8 cellular contexts compared by ENCODE assay signal in genomic region chr10:14751576-14752330, GRCh38. TPM values are rescaled to one million over a fixed set of nuclear protein-coding genes. Genes with fewer than 3 reads are reported as not detected.
DNase-seq lines count a peak whose midpoint lies in the region; ATAC-seq and TF ChIP-seq lines count a peak whose summit lies in the region.

No MANE protein-coding gene starts in this region.

- H3K27me3 ChIP-seq in OCI-LY1 (ENCODE audit: insufficient read depth, low read length) (no peaks in the 10 kb centered on the region), left ventricle myocardium inferior (ENCODE audit: low read depth) (no peaks in the 10 kb centered on the region), smooth muscle cell (ENCODE audit: low read depth) (peaks cover 5% of the 10 kb centered on the region)
- H3K27me3 ChIP-seq in CD4-positive, alpha-beta memory T cell (ENCODE audit: insufficient read depth, low read length), result no peaks in the 10 kb centered on the region

- H3K4me1 ChIP-seq in OCI-LY1 (ENCODE audit: insufficient read depth, low read length, severe bottlenecking) (peaks cover 69% of the 10 kb centered on the region), left ventricle myocardium inferior (peaks cover 39% of the 10 kb centered on the region), smooth muscle cell (ENCODE audit: low read depth) (no peaks in the 10 kb centered on the region)
- H3K4me1 ChIP-seq in CD4-positive, alpha-beta memory T cell (ENCODE audit: insufficient read depth, low read length), result no peaks in the 10 kb centered on the region

- H2AFZ ChIP-seq in OCI-LY1 (ENCODE audit: low read length) (no peak overlapping the region), smooth muscle cell (ENCODE audit: low read depth) (peak overlapping the region; percentile 15)

- no peaks in the 10 kb centered on the region for H3K9me2 ChIP-seq in OCI-LY1 (ENCODE audit: low read depth, low read length)

- no peaks in the 10 kb centered on the region for H3K9me3 ChIP-seq in OCI-LY1 (ENCODE audit: low read length)
- peaks cover 2% of the 10 kb centered on the region for H3K9me3 ChIP-seq in left ventricle myocardium inferior (replicated peaks)
- H3K9me3 ChIP-seq in smooth muscle cell (replicated peaks; ENCODE audit: low read depth), result no peaks in the 10 kb centered on the region
- no peaks in the 10 kb centered on the region for H3K9me3 ChIP-seq in CD4-positive, alpha-beta memory T cell (ENCODE audit: control insufficient read depth in 1 of 2, low read length in 2 of 2)

- CTCF ChIA-PET in CD4-positive, alpha-beta memory T cell (lab: Charles Lee; ENCODE audit: partially characterized antibody), result no interaction called here

- peak overlapping the region; percentile 71 for H3K9ac ChIP-seq in OCI-LY1 (ENCODE audit: low read length)
- H3K9ac ChIP-seq in smooth muscle cell (ENCODE audit: low read depth), result no peak overlapping the region

- peak overlapping the region; percentile 65 for H3K4me2 ChIP-seq in OCI-LY1 (ENCODE audit: low read length)
- no peak overlapping the region for H3K4me2 ChIP-seq in smooth muscle cell

- no peak overlapping the region for H3K4me3 Mint-ChIP-seq in CD4-positive, alpha-beta memory T cell
- no peak overlapping the region for H3K4me3 Mint-ChIP-seq in activated T-cell treated with anti-CD3 and anti-CD28 coated beads, Interleukin-2, amount 50 U/mL, for 24 hours

- no peaks in the 10 kb centered on the region for H3F3A ChIP-seq in OCI-LY1 (ENCODE audit: insufficient read depth, low read length)
- no peaks in the 10 kb centered on the region for H3F3A ChIP-seq in smooth muscle cell (ENCODE audit: low read depth)

- DNase-seq in left ventricle myocardium inferior (peak; percentile 64), smooth muscle cell (lab: John Stamatoyannopoulos, UW; ENCODE audit: unreplicated experiment) (no peak), NCI-H526 treated with DMSO at 0.1 percent for 48 hours (lab: John Stamatoyannopoulos, UW) (no peak)
- no peak for DNase-seq in CD4-positive, alpha-beta memory T cell
- no peak for DNase-seq in activated T-cell treated with anti-CD3 and anti-CD28 coated beads, Interleukin-2, amount 50 U/mL, for 24 hours

- no peaks in the 10 kb centered on the region for H3K27me3 Mint-ChIP-seq in CD4-positive, alpha-beta memory T cell
- no peaks in the 10 kb centered on the region for H3K27me3 Mint-ChIP-seq in activated T-cell treated with anti-CD3 and anti-CD28 coated beads, Interleukin-2, amount 50 U/mL, for 24 hours

- H3K4me1 Mint-ChIP-seq in CD4-positive, alpha-beta memory T cell, result no peaks in the 10 kb centered on the region
- H3K4me1 Mint-ChIP-seq in activated T-cell treated with anti-CD3 and anti-CD28 coated beads, Interleukin-2, amount 50 U/mL, for 24 hours (ENCODE audit: low read depth), result no peaks in the 10 kb centered on the region

- H3K9me3 Mint-ChIP-seq in CD4-positive, alpha-beta memory T cell, result peaks cover 0 to 4% (median 0%) of the 10 kb centered on the region in 8 donors
- H3K9me3 Mint-ChIP-seq in activated T-cell treated with anti-CD3 and anti-CD28 coated beads, Interleukin-2, amount 50 U/mL, for 24 hours, result no peaks in the 10 kb centered on the region

- H3K36me3 ChIP-seq in OCI-LY1 (ENCODE audit: insufficient read depth, low read length) (no peaks in the 10 kb centered on the region), left ventricle myocardium inferior (no peaks in the 10 kb centered on the region), smooth muscle cell (ENCODE audit: low read depth) (no peaks in the 10 kb centered on the region)
- no peaks in the 10 kb centered on the region for H3K36me3 ChIP-seq in CD4-positive, alpha-beta memory T cell (ENCODE audit: insufficient read depth, low read length)

- H4K20me1 ChIP-seq in OCI-LY1 (ENCODE audit: insufficient read depth, low read length) (no peaks in the 10 kb centered on the region), smooth muscle cell (ENCODE audit: low read depth) (no peaks in the 10 kb centered on the region)

- H3K27ac ChIP-seq in OCI-LY1 (ENCODE audit: low read depth, low read length, poor library complexity, severe bottlenecking), result peak overlapping the region; percentile 98
- peak overlapping the region; percentile 85 for H3K27ac ChIP-seq in left ventricle myocardium inferior (replicated peaks)
- no peak overlapping the region for H3K27ac ChIP-seq in smooth muscle cell (ENCODE audit: low read depth)
- H3K27ac ChIP-seq in CD4-positive, alpha-beta memory T cell (ENCODE audit: low read depth, low read length), result no peak overlapping the region

- no peak for TF ChIP-seq CTCF in OCI-LY1 (IDR thresholded peaks at IDR 0.05; ENCODE audit: low read length)
- TF ChIP-seq CTCF in left ventricle myocardium inferior (IDR thresholded peaks at IDR 0.05; ENCODE audit: borderline replicate concordance), result no peak
- no peak for TF ChIP-seq CTCF in smooth muscle cell (IDR thresholded peaks at IDR 0.05; ENCODE audit: borderline replicate concordance, insufficient read depth, poor library complexity, severe bottlenecking)

- H3K4me3 ChIP-seq in OCI-LY1 (ENCODE audit: low read depth, low read length, poor library complexity, severe bottlenecking) (peak overlapping the region; percentile 25), left ventricle myocardium inferior (no peak overlapping the region), smooth muscle cell (no peak overlapping the region)
- H3K4me3 ChIP-seq in CD4-positive, alpha-beta memory T cell (ENCODE audit: low read length in 2 of 2), result no peak overlapping the region

- ATAC-seq in GM19351 (IDR thresholded peaks at IDR 0.05; ENCODE audit: unreplicated experiment) (peak; percentile 48), HG02884 (IDR thresholded peaks at IDR 0.05; ENCODE audit: unreplicated experiment) (no peak)

- POLR2A ChIA-PET in CD4-positive, alpha-beta memory T cell (lab: Charles Lee; ENCODE audit: partially characterized antibody), result no interaction called here

- 70% methylated on average over 9 of the region's 9 CpGs for WGBS in smooth muscle cell (ENCODE audit: low lambda C conversion rate)

- intact Hi-C loops in left ventricle myocardium inferior (cut with micrococcal nuclease), result loop anchor here (10.0 kb wide), 1 partner anchor 147 kb away; no protein-coding TSS in a partner anchor
- intact Hi-C loops in CD4-positive, alpha-beta memory T cell (cut with micrococcal nuclease), result no loop called here

- H3K27ac Mint-ChIP-seq in CD4-positive, alpha-beta memory T cell, result no peak overlapping the region
- no peak overlapping the region for H3K27ac Mint-ChIP-seq in activated T-cell treated with anti-CD3 and anti-CD28 coated beads, Interleukin-2, amount 50 U/mL, for 24 hours

- H3K36me3 Mint-ChIP-seq in CD4-positive, alpha-beta memory T cell, result peaks cover 0 to 3% of the 10 kb centered on the region in 2 donors
- no peaks in the 10 kb centered on the region for H3K36me3 Mint-ChIP-seq in activated T-cell treated with anti-CD3 and anti-CD28 coated beads, Interleukin-2, amount 50 U/mL, for 24 hours (ENCODE audit: low read depth)

- no peaks in the 10 kb centered on the region for H3K79me2 ChIP-seq in OCI-LY1 (ENCODE audit: insufficient read depth, low read length)
- no peaks in the 10 kb centered on the region for H3K79me2 ChIP-seq in smooth muscle cell (ENCODE audit: low read depth)

RNA-seq across cellular contexts. Expression of gene FAM107B, which starts 22.9 kb away (rescaled TPM):
- total RNA-seq in left ventricle myocardium inferior (4.7 TPM), smooth muscle cell (9.0 and 20.7 TPM in 2 replicates)
- 8.7 and 13.9 TPM in 2 replicates for polyA plus RNA-seq in smooth muscle cell
- 100 to 1,000 TPM; 191 to 202 TPM for total RNA-seq in CD4-positive, alpha-beta memory T cell
- polyA plus RNA-seq in CD4-positive, alpha-beta memory T cell, result 100 to 1,000 TPM; 273 to 346 TPM

Comparison
In these comparisons a context has a peak if more than half of its experiments do, and no peak if none do; other contexts are left out.
1. H3K27ac ChIP-seq: peak in OCI-LY1 (single experiment) and left ventricle myocardium inferior (single experiment); none in smooth muscle cell (single experiment) and CD4-positive, alpha-beta memory T cell (single experiment).